ENCODE assay signal across 8 cellular contexts in genomic region chr19:19062454-19063182, GRCh38. TPM values are rescaled to one million over a fixed set of nuclear protein-coding genes. Genes with fewer than 3 reads are reported as not detected.
A peak's percentile ranks its signal among the peaks of the same experiment; 100 is the strongest.
DNase-seq lines count a peak whose midpoint lies in the region; TF ChIP-seq lines count a peak whose summit lies in the region.

No MANE protein-coding gene starts in this region.

- H3K36me3 ChIP-seq in OCI-LY1 (ENCODE audit: insufficient read depth, low read length) = peaks cover 19% of the 10 kb centered on the region; the same call in 1 of the 2 replicates
- H3K36me3 ChIP-seq in muscle layer of duodenum (ENCODE audit: control insufficient read depth in 1 of 2, insufficient read depth in 2 of 2, low read length in 2 of 2) = peaks cover 0 to 9% of the 10 kb centered on the region in 2 donors
- H3K36me3 ChIP-seq in uterus = no peaks in the 10 kb centered on the region

- TF ChIP-seq CTCF in OCI-LY1 (IDR thresholded peaks at IDR 0.05; ENCODE audit: low read length) (no peak), choroid plexus epithelial cell (conservative IDR thresholded peaks at IDR 0.05; ENCODE audit: low read depth, low read length) (no peak), uterus (IDR thresholded peaks at IDR 0.05) (no peak)

- H3K27me3 ChIP-seq in OCI-LY1 (ENCODE audit: insufficient read depth, low read length) (no peaks in the 10 kb centered on the region), muscle layer of duodenum (ENCODE audit: low read depth, low read length) (no peaks in the 10 kb centered on the region), uterus (no peaks in the 10 kb centered on the region)

- H3K9me3 ChIP-seq in OCI-LY1 (ENCODE audit: low read length) (no peaks in the 10 kb centered on the region), muscle layer of duodenum (ENCODE audit: control insufficient read depth in 1 of 2, low read length in 2 of 2) (no peaks in the 10 kb centered on the region), uterus (no peaks in the 10 kb centered on the region)

- H3K9me2 ChIP-seq in OCI-LY1 (ENCODE audit: low read depth, low read length) = no peaks in the 10 kb centered on the region

- H3K4me2 ChIP-seq in OCI-LY1 (ENCODE audit: low read length) = peak overlapping the region; percentile 72

- no peaks in the 10 kb centered on the region for H3K79me2 ChIP-seq in OCI-LY1 (ENCODE audit: insufficient read depth, low read length)

- H3K27ac ChIP-seq in OCI-LY1 (ENCODE audit: low read depth, low read length, poor library complexity, severe bottlenecking) (peak overlapping the region; percentile 46), muscle layer of duodenum (ENCODE audit: low read length) (peak overlapping the region; percentile 36), uterus (peak overlapping the region; percentile 69 to 85)

- no peaks in the 10 kb centered on the region for H4K20me1 ChIP-seq in OCI-LY1 (ENCODE audit: insufficient read depth, low read length)

- H3K9ac ChIP-seq in OCI-LY1 (ENCODE audit: low read length) = peak overlapping the region; percentile 63

- DNase-seq in DMS153 treated with DMSO at 0.1 percent for 48 hours (lab: John Stamatoyannopoulos, UW; ENCODE audit: unreplicated experiment) = peak; percentile 10
- no peak for DNase-seq in DMS153 (lab: John Stamatoyannopoulos, UW)
- DNase-seq in choroid plexus epithelial cell (ENCODE audit: low read depth) = peak; percentile 29
- no peak for DNase-seq in uterus
- no peak for DNase-seq in cortex of kidney (lab: John Stamatoyannopoulos, UW)
- DNase-seq in GM19238 (ENCODE audit: insufficient read length, low spot score) = no peak

- TF ChIP-seq POLR2A in uterus (IDR thresholded peaks at IDR 0.05) = no peak

- intact Hi-C loops in uterus (cut with DNase I; ENCODE audit: low total_unique reads) = no loop called here

- H3K4me3 ChIP-seq in OCI-LY1 (ENCODE audit: low read depth, low read length, poor library complexity, severe bottlenecking) = peak overlapping the region; percentile 68
- H3K4me3 ChIP-seq in choroid plexus epithelial cell (ENCODE audit: low read depth, low read length) = peak overlapping the region; percentile 59
- peak overlapping the region; percentile 74 to 82 for H3K4me3 ChIP-seq in muscle layer of duodenum (ENCODE audit: low read depth in 1 of 2, low read length in 2 of 2)
- H3K4me3 ChIP-seq in uterus = peak overlapping the region; percentile 43 to 46

- H3K4me1 ChIP-seq in OCI-LY1 (ENCODE audit: insufficient read depth, low read length, severe bottlenecking) (peaks cover 29% of the 10 kb centered on the region), muscle layer of duodenum (ENCODE audit: control insufficient read depth in 1 of 2, insufficient read depth in 2 of 2, low read length in 2 of 2) (peaks cover 10 to 28% of the 10 kb centered on the region in 2 donors), uterus (peaks cover 0 to 8% of the 10 kb centered on the region in 2 donors)

- no peaks in the 10 kb centered on the region for H3F3A ChIP-seq in OCI-LY1 (ENCODE audit: insufficient read depth, low read length)

- no peak overlapping the region for H2AFZ ChIP-seq in OCI-LY1 (ENCODE audit: low read length)

RNA-seq across cellular contexts. Expression of gene SLC25A42, which starts 1.2 kb away (rescaled TPM):
- total RNA-seq in uterus = 10 to 100 TPM in 1 of 4 donors, 1 to 10 TPM in 3; 2.9 to 25.7 (median 5.9) TPM

RNA-seq across cellular contexts. Expression of gene ARMC6, which starts 29.2 kb away (rescaled TPM):
- 10 to 100 TPM; 12.0 to 32.3 (median 15.6) TPM for total RNA-seq in uterus

RNA-seq across cellular contexts. Expression of gene SUGP2, which starts 29.3 kb away (rescaled TPM):
- total RNA-seq in uterus = 10 to 100 TPM; 22.5 to 95.8 (median 53.7) TPM

Comparison
In these comparisons a context has a peak if more than half of its experiments do, and no peak if none do; other contexts are left out.
1. DNase-seq: peak in DMS153 treated with DMSO at 0.1 percent for 48 hours (single experiment) and choroid plexus epithelial cell (single experiment); none in DMS153 (single experiment), uterus (0 of 2), cortex of kidney (single experiment) and GM19238 (single experiment).
2. Peak in every context shown above with its lines, with median percentiles within 50 percentile points of each other: H3K27ac ChIP-seq and H3K4me3 ChIP-seq.